ENCODE assay signal across 8 cellular contexts in genomic region chr1:59295603-59296002, GRCh38. TPM values are rescaled to one million over a fixed set of nuclear protein-coding genes. Genes with fewer than 3 reads are reported as not detected.
A peak's percentile ranks its signal among the peaks of the same experiment; 100 is the strongest.
DNase-seq lines count a peak whose midpoint lies in the region; ATAC-seq and TF ChIP-seq lines count a peak whose summit lies in the region.

No MANE protein-coding gene starts in this region.

- TF ChIP-seq POLR2A in NB4 (IDR thresholded peaks at IDR 0.05; ENCODE audit: extremely low read depth, insufficient read length): no peak

- ATAC-seq in GM21723 (IDR thresholded peaks at IDR 0.05; ENCODE audit: unreplicated experiment) (no peak), HG03135 (IDR thresholded peaks at IDR 0.05; ENCODE audit: unreplicated experiment) (no peak)

- H3K4me2 ChIP-seq in neural progenitor cell: peak overlapping the region; percentile 85

- no peak overlapping the region for H3K9ac ChIP-seq in neural progenitor cell

- H3K4me3 ChIP-seq in NB4 (ENCODE audit: low read depth, low read length): peak overlapping the region; percentile 68
- H3K4me3 ChIP-seq in ectodermal cell (ENCODE audit: insufficient read depth, low read depth, low read length): peak overlapping the region; percentile 50
- H3K4me3 ChIP-seq in neural progenitor cell: peak overlapping the region; percentile 55

- H3K4me1 Mint-ChIP-seq in CD14-positive monocyte: peaks cover 55% of the 10 kb centered on the region
- H3K4me1 Mint-ChIP-seq in neural progenitor cell: peaks cover 16% of the 10 kb centered on the region

- no peaks in the 10 kb centered on the region for H4K20me1 ChIP-seq in neural progenitor cell (ENCODE audit: low read depth)

- no peak for TF ChIP-seq CTCF in CD14-positive monocyte (IDR thresholded peaks at IDR 0.05)
- TF ChIP-seq CTCF in NB4 (IDR thresholded peaks at IDR 0.05; ENCODE audit: low read depth, low read length): no peak
- TF ChIP-seq CTCF in neural progenitor cell (IDR thresholded peaks at IDR 0.05): no peak

- H3K4me1 ChIP-seq in ectodermal cell (ENCODE audit: control insufficient read depth, insufficient read depth, low read length) (no peaks in the 10 kb centered on the region), neural progenitor cell (peaks cover 6% of the 10 kb centered on the region)

- H3K27me3 Mint-ChIP-seq in CD14-positive monocyte (ENCODE audit: low read depth in 3 of 3): peaks cover 0 to 3% (median 0%) of the 10 kb centered on the region in 3 donors
- H3K27me3 Mint-ChIP-seq in neural progenitor cell (ENCODE audit: insufficient read depth, low read depth): peaks cover 8% of the 10 kb centered on the region

- H3K9me3 Mint-ChIP-seq in CD14-positive monocyte: peaks cover 0 to 3% (median 2%) of the 10 kb centered on the region in 7 donors
- peaks cover 4% of the 10 kb centered on the region for H3K9me3 Mint-ChIP-seq in neural progenitor cell

- no peak for DNase-seq in CD14-positive monocyte (ENCODE audit: low spot score)
- DNase-seq in NB4 (ENCODE audit: low read depth): no peak
- DNase-seq in neural progenitor cell (ENCODE audit: low spot score): no peak
- no peak for DNase-seq in NCI-H345 (lab: John Stamatoyannopoulos, UW)
- no peak for DNase-seq in putamen (ENCODE audit: low spot score)

- peaks cover 5% of the 10 kb centered on the region for H3K27me3 ChIP-seq in ectodermal cell (ENCODE audit: control insufficient read depth, insufficient read depth, low read length, poor library complexity, severe bottlenecking)
- peaks cover 12% of the 10 kb centered on the region for H3K27me3 ChIP-seq in neural progenitor cell

- intact Hi-C loops in CD14-positive monocyte (cut with micrococcal nuclease): loop anchor here (5.0 to 10.0 kb wide), 5 partner anchors 151 to 513 kb away; partner anchors contain the start of gene JUN (in 1 of the 2)

- H3K27ac Mint-ChIP-seq in CD14-positive monocyte (peak overlapping the region in 6 of 7 donors; percentile 51 to 97 (median 96)), neural progenitor cell (no peak overlapping the region)

- 88 to 94% methylated on average over 4 of the region's 4 CpGs for WGBS in ectodermal cell, 2 experiments

- H3K36me3 Mint-ChIP-seq in CD14-positive monocyte: peaks cover 3 to 13% of the 10 kb centered on the region in 2 donors
- H3K36me3 Mint-ChIP-seq in neural progenitor cell: peaks cover 4% of the 10 kb centered on the region

- H3K4me3 Mint-ChIP-seq in CD14-positive monocyte: peak overlapping the region in 1 of 2 donors; percentile 6
- peak overlapping the region; percentile 82 for H3K4me3 Mint-ChIP-seq in neural progenitor cell

- no peaks in the 10 kb centered on the region for H3K9me3 ChIP-seq in ectodermal cell (ENCODE audit: control insufficient read depth, low read length)
- H3K9me3 ChIP-seq in neural progenitor cell (ENCODE audit: low read depth): no peaks in the 10 kb centered on the region

- H3K79me2 ChIP-seq in neural progenitor cell (ENCODE audit: low read depth): no peaks in the 10 kb centered on the region

- H3K27ac ChIP-seq in ectodermal cell (ENCODE audit: insufficient read depth, low read depth, low read length, poor library complexity, severe bottlenecking) (no peak overlapping the region), neural progenitor cell (no peak overlapping the region)

- H3F3A ChIP-seq in neural progenitor cell (ENCODE audit: low read depth): peaks cover 24% of the 10 kb centered on the region

- peak overlapping the region; percentile 92 for H2AFZ ChIP-seq in neural progenitor cell (replicated peaks)

- H3K36me3 ChIP-seq in ectodermal cell (ENCODE audit: control insufficient read depth, insufficient read depth, low read length) (no peaks in the 10 kb centered on the region), neural progenitor cell (no peaks in the 10 kb centered on the region)

RNA-seq across cellular contexts. Expression of gene FGGY, which starts 1.3 kb away (rescaled TPM):
- 1 to 10 TPM; 2.3 to 4.3 TPM for polyA plus RNA-seq in CD14-positive monocyte
- 18.3 TPM for polyA plus RNA-seq in ectodermal cell (2013, experiment 1 of 4)
- polyA plus RNA-seq in ectodermal cell (2013, experiment 2 of 4): 21.3 TPM
- polyA plus RNA-seq in ectodermal cell (2013, experiment 3 of 4): 14.3 TPM
- polyA plus RNA-seq in ectodermal cell (2013, experiment 4 of 4): 15.6 TPM
- 32.5 and 32.9 TPM in 2 replicates for total RNA-seq in neural progenitor cell (ENCODE audit: low replicate concordance)
